Comparison of ENCODE assay signal across 13 cellular contexts in the genomic region with DNA sequence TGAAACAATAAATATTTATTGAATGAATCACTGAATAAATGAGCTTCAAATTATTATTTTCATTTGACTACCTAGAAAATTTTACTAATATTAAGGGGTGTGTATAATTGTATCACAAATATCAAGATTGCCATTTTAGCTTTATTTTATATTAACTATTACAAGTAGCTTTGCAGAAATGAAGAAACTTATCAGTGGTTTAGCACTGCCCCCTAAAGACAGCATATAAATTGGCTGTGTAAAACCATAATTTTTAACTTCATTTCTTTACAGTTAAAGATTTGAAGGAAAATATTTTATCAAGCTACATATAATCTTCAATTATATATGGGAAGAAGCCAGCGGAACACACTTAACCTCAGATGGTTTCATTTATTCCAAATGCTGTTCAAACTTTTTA. TPM values are rescaled to one million over a fixed set of nuclear protein-coding genes. Genes with fewer than 3 reads are reported as not detected.
DNase-seq lines count a peak whose midpoint lies in the region; ATAC-seq and TF ChIP-seq lines count a peak whose summit lies in the region.
"Had no signal": no experiment of that assay in that cellular context is flagged by ENCODE, and none has a peak within 500 bp of the region (broad histone marks: within the 10 kb centered on the region; RNA-seq: fewer than 3 reads in every experiment).

No MANE protein-coding gene starts in this region.

- peak; percentile 78 for TF ChIP-seq CTCF in chondrocyte (IDR thresholded peaks at IDR 0.05)

- no peaks in the 10 kb centered on the region for H3K9me3 ChIP-seq in aorta (ENCODE audit: control insufficient read depth, low read length)

- H3K4me1 Mint-ChIP-seq in chondrocyte (ENCODE audit: low read depth): no peaks in the 10 kb centered on the region
- H3K4me1 Mint-ChIP-seq: activated naive CD8-positive, alpha-beta T cell treated with anti-CD3 and anti-CD28 coated beads, Interleukin-2, amount 10 ng/mL, durations not matched to agents 7 days and 5 days; stimulated activated effector memory CD8-positive, alpha-beta T cell treated with anti-CD3 and anti-CD28 coated beads, Interleukin-12 subunit alpha, Interleukin-12 subunit beta, amount 100 ng/mL, for 72 hours had no signal

- ATAC-seq in aorta (ENCODE audit: low FRiP score): no peak
- ATAC-seq: stimulated activated effector memory CD8-positive, alpha-beta T cell treated with anti-CD3 and anti-CD28 coated beads, Interleukin-12 subunit alpha, Interleukin-12 subunit beta, amount 100 ng/mL, for 72 hours had no signal

- H3K27ac ChIP-seq in aorta (ENCODE audit: low read depth in 1 of 2, low read length in 2 of 2): no peak overlapping the region

- peak; percentile 30 for DNase-seq in NCI-H1105 treated with DMSO at 0.1 percent for 48 hours (lab: John Stamatoyannopoulos, UW)
- no peak for DNase-seq in NCI-H1105 (lab: John Stamatoyannopoulos, UW)
- DNase-seq in NCI-H2227 treated with DMSO at 0.1 percent for 48 hours (lab: John Stamatoyannopoulos, UW): peak; percentile 32
- no peak for DNase-seq in chondrocyte (ENCODE audit: low spot score)
- DNase-seq in renal cortical epithelial cell (ENCODE audit: low read depth): peak; percentile 37
- DNase-seq in stimulated activated CD4-positive, alpha-beta T cell treated with anti-CD3 and anti-CD28 coated beads, Interleukin-12 subunit alpha, Interleukin-12 subunit beta, amount 100 ng/mL, for 4 hours: no peak
- DNase-seq in aorta: no peak
- no peak for DNase-seq in NCI-H187 treated with DMSO at 0.1 percent for 48 hours (lab: John Stamatoyannopoulos, UW)
- DNase-seq: activated naive CD8-positive, alpha-beta T cell treated with anti-CD3 and anti-CD28 coated beads, Interleukin-2, amount 10 ng/mL, durations not matched to agents 7 days and 5 days; mesendoderm; NCI-H1694; small intestine had no signal

- peaks cover 8% of the 10 kb centered on the region for H3K27me3 Mint-ChIP-seq in chondrocyte (ENCODE audit: low read depth)
- H3K27me3 Mint-ChIP-seq: activated naive CD8-positive, alpha-beta T cell treated with anti-CD3 and anti-CD28 coated beads, Interleukin-2, amount 10 ng/mL, durations not matched to agents 7 days and 5 days had no signal

- H3K9me3 Mint-ChIP-seq in chondrocyte (ENCODE audit: low read depth): peaks cover 4% of the 10 kb centered on the region
- H3K9me3 Mint-ChIP-seq: activated naive CD8-positive, alpha-beta T cell treated with anti-CD3 and anti-CD28 coated beads, Interleukin-2, amount 10 ng/mL, durations not matched to agents 7 days and 5 days had no signal

- 78 to 83% methylated on average over 1 of the region's 1 CpG for WGBS in aorta, 2 donors

- H3K27ac Mint-ChIP-seq in chondrocyte (ENCODE audit: unreplicated experiment): no peak overlapping the region
- H3K27ac Mint-ChIP-seq: activated naive CD8-positive, alpha-beta T cell treated with anti-CD3 and anti-CD28 coated beads, Interleukin-2, amount 10 ng/mL, durations not matched to agents 7 days and 5 days; stimulated activated effector memory CD8-positive, alpha-beta T cell treated with anti-CD3 and anti-CD28 coated beads, Interleukin-12 subunit alpha, Interleukin-12 subunit beta, amount 100 ng/mL, for 72 hours had no signal

- no peaks in the 10 kb centered on the region for H3K4me1 ChIP-seq in aorta (ENCODE audit: control insufficient read depth in 1 of 2, insufficient read depth in 2 of 2, low read length in 2 of 2)

- H3K4me3 Mint-ChIP-seq in chondrocyte (ENCODE audit: unreplicated experiment): no peak overlapping the region
- H3K4me3 Mint-ChIP-seq: activated naive CD8-positive, alpha-beta T cell treated with anti-CD3 and anti-CD28 coated beads, Interleukin-2, amount 10 ng/mL, durations not matched to agents 7 days and 5 days; stimulated activated effector memory CD8-positive, alpha-beta T cell treated with anti-CD3 and anti-CD28 coated beads, Interleukin-12 subunit alpha, Interleukin-12 subunit beta, amount 100 ng/mL, for 72 hours had no signal

- H3K27me3 ChIP-seq in aorta (ENCODE audit: control insufficient read depth in 1 of 2, insufficient read depth in 2 of 2, low read length in 1 of 2): no peaks in the 10 kb centered on the region

- H3K36me3 ChIP-seq in aorta (ENCODE audit: control insufficient read depth in 1 of 2, insufficient read depth in 2 of 2, low read length in 1 of 2): no peaks in the 10 kb centered on the region

- no peak overlapping the region for H3K4me3 ChIP-seq in aorta (ENCODE audit: low read length in 2 of 2)

- H3K36me3 Mint-ChIP-seq in chondrocyte (ENCODE audit: low read depth): no peaks in the 10 kb centered on the region
- H3K36me3 Mint-ChIP-seq: activated naive CD8-positive, alpha-beta T cell treated with anti-CD3 and anti-CD28 coated beads, Interleukin-2, amount 10 ng/mL, durations not matched to agents 7 days and 5 days; stimulated activated effector memory CD8-positive, alpha-beta T cell treated with anti-CD3 and anti-CD28 coated beads, Interleukin-12 subunit alpha, Interleukin-12 subunit beta, amount 100 ng/mL, for 72 hours had no signal

- intact Hi-C loops in aorta (cut with DNase I): loop anchor here in 1 of 2 donors (5.0 kb wide), 1 partner anchor 617 kb away; no protein-coding TSS in a partner anchor

RNA-seq across cellular contexts. Expression of gene GARIN6, which starts 11.4 kb away (rescaled TPM):
- total RNA-seq in chondrocyte: not detected in 3 replicates
- total RNA-seq in renal cortical epithelial cell: not detected in 2 replicates
- not detected for total RNA-seq in aorta
- not detected for polyA plus RNA-seq in aorta
- total RNA-seq: activated naive CD8-positive, alpha-beta T cell treated with anti-CD3 and anti-CD28 coated beads, Interleukin-2, amount 10 ng/mL, durations not matched to agents 7 days and 5 days had no signal
- polyA plus RNA-seq: small intestine had no signal

Comparison
In these comparisons a context has a peak if more than half of its experiments do, and no peak if none do; other contexts are left out.
1. DNase-seq: peak in NCI-H1105 treated with DMSO at 0.1 percent for 48 hours (single experiment), NCI-H2227 treated with DMSO at 0.1 percent for 48 hours (single experiment) and renal cortical epithelial cell (single experiment); none in NCI-H1105 (single experiment), chondrocyte (single experiment), stimulated activated CD4-positive, alpha-beta T cell treated with anti-CD3 and anti-CD28 coated beads, Interleukin-12 subunit alpha, Interleukin-12 subunit beta, amount 100 ng/mL, for 4 hours (single experiment), aorta (0 of 2) and NCI-H187 treated with DMSO at 0.1 percent for 48 hours (single experiment).